ENCODE assay signal across 1 cellular context in the genomic region with DNA sequence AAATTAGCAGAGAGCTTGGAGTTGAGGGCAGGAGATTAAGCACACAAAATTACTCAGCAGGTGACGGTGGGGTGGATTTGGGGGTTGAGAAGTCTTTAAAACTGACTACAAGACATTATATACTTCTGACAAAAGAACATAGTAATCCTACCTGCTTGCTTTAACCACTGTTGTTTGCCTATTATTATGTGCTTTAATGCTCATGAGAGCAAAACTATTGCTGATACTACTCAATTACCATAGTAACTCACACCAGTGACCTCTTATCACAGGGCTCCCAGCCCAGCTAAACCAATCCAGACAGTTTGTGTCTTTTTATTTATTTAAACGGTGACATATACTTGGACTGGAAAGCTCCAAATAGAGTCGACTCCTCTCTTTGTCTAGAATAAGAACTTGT.
TF ChIP-seq lines count a peak whose summit lies in the region.

No MANE protein-coding gene starts in this region.

TF ChIP-seq in HepG2, 621 proteins besides CTCF, POLR2A, EP300 and RAD21 (continued from another document):
- no peak for TF ChIP-seq FOXK2 (IDR thresholded peaks at IDR 0.05)
- TF ChIP-seq, protein P1, sequence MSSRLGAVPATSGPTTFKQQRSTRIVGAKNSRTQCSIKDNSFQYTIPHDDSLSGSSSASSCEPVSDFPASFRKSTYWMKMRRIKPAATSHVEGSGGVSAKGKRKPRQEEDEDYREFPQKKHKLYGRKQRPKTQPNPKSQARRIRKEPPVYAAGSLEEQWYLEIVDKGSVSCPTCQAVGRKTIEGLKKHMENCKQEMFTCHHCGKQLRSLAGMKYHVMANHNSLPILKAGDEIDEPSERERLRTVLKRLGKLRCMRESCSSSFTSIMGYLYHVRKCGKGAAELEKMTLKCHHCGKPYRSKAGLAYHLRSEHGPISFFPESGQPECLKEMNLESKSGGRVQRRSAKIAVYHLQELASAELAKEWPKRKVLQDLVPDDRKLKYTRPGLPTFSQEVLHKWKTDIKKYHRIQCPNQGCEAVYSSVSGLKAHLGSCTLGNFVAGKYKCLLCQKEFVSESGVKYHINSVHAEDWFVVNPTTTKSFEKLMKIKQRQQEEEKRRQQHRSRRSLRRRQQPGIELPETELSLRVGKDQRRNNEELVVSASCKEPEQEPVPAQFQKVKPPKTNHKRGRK (CRISPR knock-in tag; IDR thresholded peaks at IDR 0.05), result no peak
- no peak for TF ChIP-seq YY1 (IDR thresholded peaks at IDR 0.05; ENCODE audit: insufficient read depth, insufficient replicate concordance, low read depth, low read length)
- TF ChIP-seq HNRNPLL (IDR thresholded peaks at IDR 0.05; ENCODE audit: low read depth, low read length, poor library complexity, severe bottlenecking), result no peak
- no peak for TF ChIP-seq ZNF33B (CRISPR knock-in tag; IDR thresholded peaks at IDR 0.05)
- TF ChIP-seq ZNF746 (CRISPR knock-in tag; IDR thresholded peaks at IDR 0.05), result no peak
- no peak for TF ChIP-seq ZNF747 (CRISPR knock-in tag; IDR thresholded peaks at IDR 0.05; ENCODE audit: borderline replicate concordance)
- TF ChIP-seq, protein P2, sequence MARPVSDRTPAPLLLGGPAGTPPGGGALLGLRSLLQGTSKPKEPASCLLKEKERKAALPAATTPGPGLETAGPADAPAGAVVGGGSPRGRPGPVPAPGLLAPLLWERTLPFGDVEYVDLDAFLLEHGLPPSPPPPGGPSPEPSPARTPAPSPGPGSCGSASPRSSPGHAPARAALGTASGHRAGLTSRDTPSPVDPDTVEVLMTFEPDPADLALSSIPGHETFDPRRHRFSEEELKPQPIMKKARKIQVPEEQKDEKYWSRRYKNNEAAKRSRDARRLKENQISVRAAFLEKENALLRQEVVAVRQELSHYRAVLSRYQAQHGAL (CRISPR knock-in tag; IDR thresholded peaks at IDR 0.05; ENCODE audit: not compliant biosample characterization), result no peak
- TF ChIP-seq HOXA9 (CRISPR knock-in tag; IDR thresholded peaks at IDR 0.05; ENCODE audit: borderline replicate concordance), result no peak
- TF ChIP-seq, protein P3, sequence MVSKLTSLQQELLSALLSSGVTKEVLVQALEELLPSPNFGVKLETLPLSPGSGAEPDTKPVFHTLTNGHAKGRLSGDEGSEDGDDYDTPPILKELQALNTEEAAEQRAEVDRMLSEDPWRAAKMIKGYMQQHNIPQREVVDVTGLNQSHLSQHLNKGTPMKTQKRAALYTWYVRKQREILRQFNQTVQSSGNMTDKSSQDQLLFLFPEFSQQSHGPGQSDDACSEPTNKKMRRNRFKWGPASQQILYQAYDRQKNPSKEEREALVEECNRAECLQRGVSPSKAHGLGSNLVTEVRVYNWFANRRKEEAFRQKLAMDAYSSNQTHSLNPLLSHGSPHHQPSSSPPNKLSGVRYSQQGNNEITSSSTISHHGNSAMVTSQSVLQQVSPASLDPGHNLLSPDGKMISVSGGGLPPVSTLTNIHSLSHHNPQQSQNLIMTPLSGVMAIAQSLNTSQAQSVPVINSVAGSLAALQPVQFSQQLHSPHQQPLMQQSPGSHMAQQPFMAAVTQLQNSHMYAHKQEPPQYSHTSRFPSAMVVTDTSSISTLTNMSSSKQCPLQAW (CRISPR knock-in tag; IDR thresholded peaks at IDR 0.05), result no peak
- no peak for TF ChIP-seq ZNF232 (CRISPR knock-in tag; IDR thresholded peaks at IDR 0.05; ENCODE audit: borderline replicate concordance)
- TF ChIP-seq ZSCAN21 (CRISPR knock-in tag; IDR thresholded peaks at IDR 0.05; ENCODE audit: borderline replicate concordance), result no peak
- TF ChIP-seq ZNF589 (CRISPR knock-in tag; conservative IDR thresholded peaks at IDR 0.05), result no peak
- TF ChIP-seq, protein P4, sequence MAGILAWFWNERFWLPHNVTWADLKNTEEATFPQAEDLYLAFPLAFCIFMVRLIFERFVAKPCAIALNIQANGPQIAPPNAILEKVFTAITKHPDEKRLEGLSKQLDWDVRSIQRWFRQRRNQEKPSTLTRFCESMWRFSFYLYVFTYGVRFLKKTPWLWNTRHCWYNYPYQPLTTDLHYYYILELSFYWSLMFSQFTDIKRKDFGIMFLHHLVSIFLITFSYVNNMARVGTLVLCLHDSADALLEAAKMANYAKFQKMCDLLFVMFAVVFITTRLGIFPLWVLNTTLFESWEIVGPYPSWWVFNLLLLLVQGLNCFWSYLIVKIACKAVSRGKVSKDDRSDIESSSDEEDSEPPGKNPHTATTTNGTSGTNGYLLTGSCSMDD (CRISPR knock-in tag; IDR thresholded peaks at IDR 0.05), result no peak
- TF ChIP-seq, protein P5, sequence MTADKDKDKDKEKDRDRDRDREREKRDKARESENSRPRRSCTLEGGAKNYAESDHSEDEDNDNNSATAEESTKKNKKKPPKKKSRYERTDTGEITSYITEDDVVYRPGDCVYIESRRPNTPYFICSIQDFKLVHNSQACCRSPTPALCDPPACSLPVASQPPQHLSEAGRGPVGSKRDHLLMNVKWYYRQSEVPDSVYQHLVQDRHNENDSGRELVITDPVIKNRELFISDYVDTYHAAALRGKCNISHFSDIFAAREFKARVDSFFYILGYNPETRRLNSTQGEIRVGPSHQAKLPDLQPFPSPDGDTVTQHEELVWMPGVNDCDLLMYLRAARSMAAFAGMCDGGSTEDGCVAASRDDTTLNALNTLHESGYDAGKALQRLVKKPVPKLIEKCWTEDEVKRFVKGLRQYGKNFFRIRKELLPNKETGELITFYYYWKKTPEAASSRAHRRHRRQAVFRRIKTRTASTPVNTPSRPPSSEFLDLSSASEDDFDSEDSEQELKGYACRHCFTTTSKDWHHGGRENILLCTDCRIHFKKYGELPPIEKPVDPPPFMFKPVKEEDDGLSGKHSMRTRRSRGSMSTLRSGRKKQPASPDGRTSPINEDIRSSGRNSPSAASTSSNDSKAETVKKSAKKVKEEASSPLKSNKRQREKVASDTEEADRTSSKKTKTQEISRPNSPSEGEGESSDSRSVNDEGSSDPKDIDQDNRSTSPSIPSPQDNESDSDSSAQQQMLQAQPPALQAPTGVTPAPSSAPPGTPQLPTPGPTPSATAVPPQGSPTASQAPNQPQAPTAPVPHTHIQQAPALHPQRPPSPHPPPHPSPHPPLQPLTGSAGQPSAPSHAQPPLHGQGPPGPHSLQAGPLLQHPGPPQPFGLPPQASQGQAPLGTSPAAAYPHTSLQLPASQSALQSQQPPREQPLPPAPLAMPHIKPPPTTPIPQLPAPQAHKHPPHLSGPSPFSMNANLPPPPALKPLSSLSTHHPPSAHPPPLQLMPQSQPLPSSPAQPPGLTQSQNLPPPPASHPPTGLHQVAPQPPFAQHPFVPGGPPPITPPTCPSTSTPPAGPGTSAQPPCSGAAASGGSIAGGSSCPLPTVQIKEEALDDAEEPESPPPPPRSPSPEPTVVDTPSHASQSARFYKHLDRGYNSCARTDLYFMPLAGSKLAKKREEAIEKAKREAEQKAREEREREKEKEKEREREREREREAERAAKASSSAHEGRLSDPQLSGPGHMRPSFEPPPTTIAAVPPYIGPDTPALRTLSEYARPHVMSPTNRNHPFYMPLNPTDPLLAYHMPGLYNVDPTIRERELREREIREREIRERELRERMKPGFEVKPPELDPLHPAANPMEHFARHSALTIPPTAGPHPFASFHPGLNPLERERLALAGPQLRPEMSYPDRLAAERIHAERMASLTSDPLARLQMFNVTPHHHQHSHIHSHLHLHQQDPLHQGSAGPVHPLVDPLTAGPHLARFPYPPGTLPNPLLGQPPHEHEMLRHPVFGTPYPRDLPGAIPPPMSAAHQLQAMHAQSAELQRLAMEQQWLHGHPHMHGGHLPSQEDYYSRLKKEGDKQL (CRISPR knock-in tag; IDR thresholded peaks at IDR 0.05; ENCODE audit: low read depth), result no peak
- no peak for TF ChIP-seq ZEB1 (IDR thresholded peaks at IDR 0.05; ENCODE audit: insufficient replicate concordance, low read depth)
TF ChIP-seq in HepG2: peak in this region for 0.
